18 cellular contexts compared by ENCODE assay signal in genomic region chr5:111134080-111134479, GRCh38. TPM values are rescaled to one million over a fixed set of nuclear protein-coding genes. Genes with fewer than 3 reads are reported as not detected.
A peak's percentile ranks its signal among the peaks of the same experiment; 100 is the strongest.
DNase-seq lines count a peak whose midpoint lies in the region; TF ChIP-seq lines count a peak whose summit lies in the region.
"Had no signal": no experiment of that assay in that cellular context is flagged by ENCODE, and none has a peak within 500 bp of the region (broad histone marks: within the 10 kb centered on the region; RNA-seq: fewer than 3 reads in every experiment).

No MANE protein-coding gene starts in this region.

- POLR2A ChIA-PET in BJ (lab: Charles Lee), result no interaction called here

- TF ChIP-seq CTCF in BJ (IDR thresholded peaks at IDR 0.05; ENCODE audit: insufficient read depth, low read depth, low read length) (no peak), fibroblast of mammary gland (conservative IDR thresholded peaks at IDR 0.05; ENCODE audit: control insufficient read depth, insufficient read depth, low read depth, low read length) (no peak), osteoblast (IDR thresholded peaks at IDR 0.05; ENCODE audit: extremely low read depth, low read depth, low read length) (no peak), esophagus squamous epithelium (IDR thresholded peaks at IDR 0.05) (no peak)

- H3K4me3 ChIP-seq in BJ (ENCODE audit: low read depth, low read length) (no peak overlapping the region), MG63 (no peak overlapping the region), fibroblast of mammary gland (ENCODE audit: control insufficient read depth, low read depth, low read length) (no peak overlapping the region), osteoblast (ENCODE audit: insufficient read depth, low read length) (no peak overlapping the region), esophagus squamous epithelium (no peak overlapping the region)
- H3K4me3 ChIP-seq: Peyer's patch, right lobe of liver had no signal

- H3K36me3 ChIP-seq in BJ (ENCODE audit: control insufficient read depth, insufficient read depth, low read length) (no peaks in the 10 kb centered on the region), MG63 (no peaks in the 10 kb centered on the region; the same call in 1 of the 2 replicates), osteoblast (ENCODE audit: insufficient read depth, low read length) (no peaks in the 10 kb centered on the region), esophagus squamous epithelium (no peaks in the 10 kb centered on the region)
- H3K36me3 ChIP-seq: neutrophil, Peyer's patch, right lobe of liver had no signal

- peak overlapping the region; percentile 54 for H3K4me2 ChIP-seq in osteoblast (ENCODE audit: insufficient read depth, low read length)

- H3K9me3 ChIP-seq in MG63 (no peaks in the 10 kb centered on the region), osteoblast (ENCODE audit: low read depth, low read length) (no peaks in the 10 kb centered on the region), esophagus squamous epithelium (no peaks in the 10 kb centered on the region)
- H3K9me3 ChIP-seq: neutrophil, Peyer's patch, right lobe of liver had no signal

- TF ChIP-seq POLR2A in esophagus squamous epithelium (IDR thresholded peaks at IDR 0.05), result no peak

- no peaks in the 10 kb centered on the region for H4K20me1 ChIP-seq in osteoblast (ENCODE audit: insufficient read depth, low read length)

- no peak overlapping the region for H2AFZ ChIP-seq in osteoblast (ENCODE audit: low read length)

- H3K27ac ChIP-seq in osteoblast (ENCODE audit: low read depth, low read length) (peak overlapping the region; percentile 54), esophagus squamous epithelium (no peak overlapping the region)
- H3K27ac ChIP-seq: neutrophil, Peyer's patch, right lobe of liver had no signal

- peaks cover 62% of the 10 kb centered on the region for H3K4me1 ChIP-seq in osteoblast (ENCODE audit: insufficient read depth, low read length)
- H3K4me1 ChIP-seq in esophagus squamous epithelium, result no peaks in the 10 kb centered on the region
- H3K4me1 ChIP-seq: Peyer's patch had no signal

- H3K79me2 ChIP-seq in osteoblast (ENCODE audit: insufficient read depth, low read length), result no peaks in the 10 kb centered on the region

- 53 to 58% methylated on average over 3 of the region's 3 CpGs for WGBS in esophagus squamous epithelium, 2 donors

- no peaks in the 10 kb centered on the region; the same call in 1 of the 2 replicates for H3K27me3 ChIP-seq in BJ (ENCODE audit: control insufficient read depth, insufficient read depth, low read length)
- no peaks in the 10 kb centered on the region for H3K27me3 ChIP-seq in MG63
- no peaks in the 10 kb centered on the region for H3K27me3 ChIP-seq in osteoblast (ENCODE audit: insufficient read depth, low read length)
- no peaks in the 10 kb centered on the region for H3K27me3 ChIP-seq in esophagus squamous epithelium
- H3K27me3 ChIP-seq: neutrophil, Peyer's patch, right lobe of liver had no signal

- intact Hi-C loops in esophagus squamous epithelium (cut with DNase I), result no loop called here

- DNase-seq in BJ (ENCODE audit: low read depth) (peak; percentile 15), MG63 (peak; percentile 72), fibroblast of mammary gland (ENCODE audit: low read depth) (peak; percentile 96), osteoblast (ENCODE audit: insufficient read length, low spot score, missing footprints) (peak; percentile 49), kidney tubule cell (ENCODE audit: low spot score) (no peak), esophagus squamous epithelium (lab: John Stamatoyannopoulos, UW) (no peak)
- DNase-seq in effector CD4-positive, alpha-beta T cell, result no peak
- DNase-seq: activated CD4-positive, alpha-beta T cell treated with anti-CD3 and anti-CD28 coated beads, Interleukin-2, amount 50 U/mL, for 48 hours; activated naive CD8-positive, alpha-beta T cell treated with anti-CD3 and anti-CD28 coated beads, Interleukin-2, amount 10 ng/mL, durations not matched to agents 7 days and 5 days; activated T-cell treated with anti-CD3 and anti-CD28 coated beads, Interleukin-2, amount 50 U/mL, for 48 hours; C1 segment of cervical spinal cord; NCI-H1092 treated with DMSO at 0.1 percent for 48 hours; NCI-H2171 treated with DMSO at 0.1 percent for 48 hours; Peyer's patch; stimulated activated CD4-positive, alpha-beta T cell treated with anti-CD3 and anti-CD28 coated beads, Interleukin-2, amount 100 ng/mL, for 48 hours; SW 1271 had no signal

- CTCF ChIA-PET in BJ (lab: Yijun Ruan, JAX), result interaction anchor here (1.2 kb wide), 1 partner anchor 1041 kb away, joined by 3 read pairs; no protein-coding TSS in a partner anchor

RNA-seq across cellular contexts. Expression of gene WDR36, which starts 41.9 kb away (rescaled TPM):
- polyA plus RNA-seq in BJ (2011; rRNA removed), result 8.5 and 15.5 TPM in 2 replicates
- 36.4 and 47.7 TPM in 2 replicates for polyA minus RNA-seq in BJ (2011; rRNA and poly(A)+ RNA removed)
- total RNA-seq in MG63 (2014; rRNA removed; shearing (Covaris generic); ENCODE audit: low replicate concordance), result 36.4 and 41.8 TPM in 2 replicates
- total RNA-seq in osteoblast (44.5 and 44.8 TPM in 2 replicates), esophagus squamous epithelium (10 to 100 TPM; 13.7 to 42.5 (median 28.3) TPM)

Comparison
In these comparisons a context has a peak if more than half of its experiments do, and no peak if none do; other contexts are left out.
1. DNase-seq: peak in BJ (single experiment), MG63 (single experiment), fibroblast of mammary gland (single experiment) and osteoblast (single experiment); none in kidney tubule cell (single experiment), effector CD4-positive, alpha-beta T cell (single experiment) and esophagus squamous epithelium (single experiment).